Comparison of ENCODE assay signal across 2 cellular contexts in the genomic region with DNA sequence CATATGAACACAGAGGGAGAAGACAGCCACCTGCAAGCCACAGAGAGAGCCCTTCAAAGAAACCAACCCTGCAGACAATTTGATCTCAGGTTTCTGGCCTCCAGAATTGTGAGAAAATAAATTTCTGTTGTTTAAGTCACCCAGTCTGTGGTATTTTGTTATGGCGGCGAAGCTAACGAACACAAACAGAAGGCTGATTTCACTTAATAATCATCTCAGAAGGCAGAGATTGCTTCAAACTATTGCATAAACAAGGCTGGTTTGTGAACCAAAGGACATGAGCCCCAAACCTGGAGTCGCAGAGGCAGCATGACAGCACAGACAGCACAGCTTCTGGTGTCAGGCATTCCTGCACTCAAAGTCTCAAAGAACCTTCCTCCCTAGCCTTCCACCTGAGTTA.
TF ChIP-seq lines count a peak whose summit lies in the region.

No MANE protein-coding gene starts in this region.

TF ChIP-seq in IMR-90, 13 proteins besides CTCF, POLR2A, EP300 and RAD21:
- TF ChIP-seq CEBPB (IDR thresholded peaks at IDR 0.05; ENCODE audit: low read depth, low read length) (peak; percentile 88), FOS (IDR thresholded peaks at IDR 0.05; ENCODE audit: low read depth, low read length) (peak; percentile 57; the same call in 1 of the 2 replicates), MAFK (IDR thresholded peaks at IDR 0.05; ENCODE audit: low read depth, low read length) (no peak)

TF ChIP-seq in K562, 482 proteins besides CTCF, POLR2A, EP300 and RAD21:
- TF ChIP-seq TEAD4 (IDR thresholded peaks at IDR 0.05; ENCODE audit: low read length) (no peak), TEAD4 (CRISPR knock-in tag; IDR thresholded peaks at IDR 0.05; ENCODE audit: borderline replicate concordance) (no peak), GTF2A2 (tag; IDR thresholded peaks at IDR 0.05) (no peak), POLR2AphosphoS5 (IDR thresholded peaks at IDR 0.05; ENCODE audit: control insufficient read depth, insufficient read depth, low read depth, low read length) (no peak), ASH1L (IDR thresholded peaks at IDR 0.05; ENCODE audit: borderline replicate concordance, low read depth, partially characterized antibody) (no peak), DNMT1 (IDR thresholded peaks at IDR 0.05) (no peak), ESRRA (IDR thresholded peaks at IDR 0.05; ENCODE audit: borderline replicate concordance, low read depth) (no peak), POLR2H (tag; IDR thresholded peaks at IDR 0.05; ENCODE audit: low read depth) (no peak), ZNF695 (CRISPR knock-in tag; IDR thresholded peaks at IDR 0.05) (no peak), SAP30 (IDR thresholded peaks at IDR 0.05; ENCODE audit: borderline replicate concordance, insufficient read depth, low read depth, low read length, poor library complexity, severe bottlenecking) (no peak)
- TF ChIP-seq, protein P1, sequence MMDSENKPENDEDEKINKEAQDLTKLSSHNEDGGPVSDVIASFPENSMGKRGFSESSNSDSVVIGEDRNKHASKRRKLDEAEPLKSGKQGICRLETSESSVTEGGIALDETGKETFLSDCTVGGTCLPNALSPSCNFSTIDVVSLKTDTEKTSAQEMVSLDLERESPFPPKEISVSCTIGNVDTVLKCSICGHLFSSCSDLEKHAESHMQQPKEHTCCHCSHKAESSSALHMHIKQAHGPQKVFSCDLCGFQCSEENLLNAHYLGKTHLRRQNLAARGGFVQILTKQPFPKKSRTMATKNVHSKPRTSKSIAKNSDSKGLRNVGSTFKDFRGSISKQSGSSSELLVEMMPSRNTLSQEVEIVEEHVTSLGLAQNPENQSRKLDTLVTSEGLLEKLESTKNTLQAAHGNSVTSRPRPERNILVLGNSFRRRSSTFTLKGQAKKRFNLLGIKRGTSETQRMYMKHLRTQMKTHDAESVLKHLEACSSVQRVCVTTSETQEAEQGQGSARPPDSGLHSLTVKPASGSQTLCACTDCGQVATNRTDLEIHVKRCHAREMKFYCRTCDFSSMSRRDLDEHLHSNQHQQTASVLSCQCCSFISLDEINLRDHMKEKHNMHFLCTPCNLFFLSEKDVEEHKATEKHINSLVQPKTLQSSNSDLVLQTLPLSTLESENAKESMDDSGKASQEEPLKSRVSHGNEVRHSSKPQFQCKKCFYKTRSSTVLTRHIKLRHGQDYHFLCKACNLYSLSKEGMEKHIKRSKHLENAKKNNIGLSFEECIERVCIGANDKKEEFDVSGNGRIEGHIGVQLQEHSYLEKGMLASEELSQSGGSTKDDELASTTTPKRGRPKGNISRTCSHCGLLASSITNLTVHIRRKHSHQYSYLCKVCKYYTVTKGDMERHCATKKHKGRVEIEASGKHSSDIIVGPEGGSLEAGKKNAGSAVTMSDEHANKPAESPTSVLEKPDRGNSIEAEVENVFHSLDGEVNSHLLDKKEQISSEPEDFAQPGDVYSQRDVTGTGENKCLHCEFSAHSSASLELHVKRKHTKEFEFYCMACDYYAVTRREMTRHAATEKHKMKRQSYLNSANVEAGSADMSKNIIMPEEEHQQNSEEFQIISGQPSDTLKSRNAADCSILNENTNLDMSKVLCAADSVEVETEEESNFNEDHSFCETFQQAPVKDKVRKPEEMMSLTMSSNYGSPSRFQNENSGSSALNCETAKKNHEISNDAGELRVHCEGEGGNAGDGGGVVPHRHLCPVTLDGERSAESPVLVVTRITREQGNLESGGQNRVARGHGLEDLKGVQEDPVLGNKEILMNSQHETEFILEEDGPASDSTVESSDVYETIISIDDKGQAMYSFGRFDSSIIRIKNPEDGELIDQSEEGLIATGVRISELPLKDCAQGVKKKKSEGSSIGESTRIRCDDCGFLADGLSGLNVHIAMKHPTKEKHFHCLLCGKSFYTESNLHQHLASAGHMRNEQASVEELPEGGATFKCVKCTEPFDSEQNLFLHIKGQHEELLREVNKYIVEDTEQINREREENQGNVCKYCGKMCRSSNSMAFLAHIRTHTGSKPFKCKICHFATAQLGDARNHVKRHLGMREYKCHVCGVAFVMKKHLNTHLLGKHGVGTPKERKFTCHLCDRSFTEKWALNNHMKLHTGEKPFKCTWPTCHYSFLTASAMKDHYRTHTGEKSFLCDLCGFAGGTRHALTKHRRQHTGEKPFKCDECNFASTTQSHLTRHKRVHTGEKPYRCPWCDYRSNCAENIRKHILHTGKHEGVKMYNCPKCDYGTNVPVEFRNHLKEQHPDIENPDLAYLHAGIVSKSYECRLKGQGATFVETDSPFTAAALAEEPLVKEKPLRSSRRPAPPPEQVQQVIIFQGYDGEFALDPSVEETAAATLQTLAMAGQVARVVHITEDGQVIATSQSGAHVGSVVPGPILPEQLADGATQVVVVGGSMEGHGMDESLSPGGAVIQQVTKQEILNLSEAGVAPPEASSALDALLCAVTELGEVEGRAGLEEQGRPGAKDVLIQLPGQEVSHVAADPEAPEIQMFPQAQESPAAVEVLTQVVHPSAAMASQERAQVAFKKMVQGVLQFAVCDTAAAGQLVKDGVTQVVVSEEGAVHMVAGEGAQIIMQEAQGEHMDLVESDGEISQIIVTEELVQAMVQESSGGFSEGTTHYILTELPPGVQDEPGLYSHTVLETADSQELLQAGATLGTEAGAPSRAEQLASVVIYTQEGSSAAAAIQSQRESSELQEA (IDR thresholded peaks at IDR 0.05; ENCODE audit: low read depth), result no peak
- TF ChIP-seq, protein P2, sequence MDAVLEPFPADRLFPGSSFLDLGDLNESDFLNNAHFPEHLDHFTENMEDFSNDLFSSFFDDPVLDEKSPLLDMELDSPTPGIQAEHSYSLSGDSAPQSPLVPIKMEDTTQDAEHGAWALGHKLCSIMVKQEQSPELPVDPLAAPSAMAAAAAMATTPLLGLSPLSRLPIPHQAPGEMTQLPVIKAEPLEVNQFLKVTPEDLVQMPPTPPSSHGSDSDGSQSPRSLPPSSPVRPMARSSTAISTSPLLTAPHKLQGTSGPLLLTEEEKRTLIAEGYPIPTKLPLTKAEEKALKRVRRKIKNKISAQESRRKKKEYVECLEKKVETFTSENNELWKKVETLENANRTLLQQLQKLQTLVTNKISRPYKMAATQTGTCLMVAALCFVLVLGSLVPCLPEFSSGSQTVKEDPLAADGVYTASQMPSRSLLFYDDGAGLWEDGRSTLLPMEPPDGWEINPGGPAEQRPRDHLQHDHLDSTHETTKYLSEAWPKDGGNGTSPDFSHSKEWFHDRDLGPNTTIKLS (IDR thresholded peaks at IDR 0.05; ENCODE audit: borderline replicate concordance, low read depth), result no peak
